Comparison of ENCODE assay signal across 7 cellular contexts in genomic region chr10:119028445-119028899, GRCh38. TPM values are rescaled to one million over a fixed set of nuclear protein-coding genes. Genes with fewer than 3 reads are reported as not detected.
DNase-seq lines count a peak whose midpoint lies in the region; ATAC-seq and TF ChIP-seq lines count a peak whose summit lies in the region.
"Not testable (repeated sequence)": the region's sequence is repeated elsewhere in the genome, so short reads cannot be mapped to it uniquely, and the experiment has no call there.

No MANE protein-coding gene starts in this region.

- not testable (repeated sequence) for H3K27me3 Mint-ChIP-seq in T-helper 17 cell; activated naive CD4-positive, alpha-beta T cell treated with anti-CD3 and anti-CD28 coated beads, Interleukin-2, amount 50 U/mL, for 24 hours; natural killer cell (ENCODE audit: low read depth in 2 of 2)

- not testable (repeated sequence) for H3K27ac ChIP-seq in duodenal mucosa (ENCODE audit: low read depth, low read length); iPS DF 6.9 (ENCODE audit: low read length)

- peak overlapping the region in 1 of 2 donors; percentile 25 for H3K9ac ChIP-seq in duodenal mucosa (ENCODE audit: low read depth in 1 of 2, low read length in 2 of 2)

- H3K36me3 ChIP-seq in duodenal mucosa (ENCODE audit: control insufficient read depth in 1 of 2, insufficient read depth in 2 of 2, low read length in 2 of 2); iPS DF 6.9 (ENCODE audit: control insufficient read depth, insufficient read depth, low read length): not testable (repeated sequence)

- intact Hi-C loops in natural killer cell (cut with micrococcal nuclease), result loop anchor here (2.0 kb wide), 1 partner anchor 460 kb away; no protein-coding TSS in a partner anchor

- peaks cover 21% of the 10 kb centered on the region for H3K4me1 Mint-ChIP-seq in T-helper 17 cell
- H3K4me1 Mint-ChIP-seq in activated naive CD4-positive, alpha-beta T cell treated with anti-CD3 and anti-CD28 coated beads, Interleukin-2, amount 50 U/mL, for 24 hours, result peaks cover 16% of the 10 kb centered on the region
- H3K4me1 Mint-ChIP-seq in natural killer cell, result peaks cover 0 to 18% of the 10 kb centered on the region in 2 donors
- H3K4me1 Mint-ChIP-seq in stimulated activated effector memory CD8-positive, alpha-beta T cell treated with anti-CD3 and anti-CD28 coated beads, Interleukin-12 subunit alpha, Interleukin-12 subunit beta, amount 100 ng/mL, for 72 hours, result peaks cover 11% of the 10 kb centered on the region

- WGBS in iPS DF 6.9 (ENCODE audit: insufficient coverage, insufficient read length), result no CpG with 5 or more reads among the region's 10 CpGs

- H3K27me3 ChIP-seq in duodenal mucosa (ENCODE audit: control insufficient read depth in 1 of 2, insufficient read depth in 2 of 2, low read length in 2 of 2); iPS DF 6.9 (ENCODE audit: control insufficient read depth, insufficient read depth, low read length): not testable (repeated sequence)

- H3K9me3 Mint-ChIP-seq in activated naive CD4-positive, alpha-beta T cell treated with anti-CD3 and anti-CD28 coated beads, Interleukin-2, amount 50 U/mL, for 24 hours; natural killer cell; stimulated activated effector memory CD8-positive, alpha-beta T cell treated with anti-CD3 and anti-CD28 coated beads, Interleukin-12 subunit alpha, Interleukin-12 subunit beta, amount 100 ng/mL, for 72 hours: not testable (repeated sequence)

- TF ChIP-seq CTCF in GM20000 (IDR thresholded peaks at IDR 0.05; ENCODE audit: extremely low read depth, missing control alignments); natural killer cell (IDR thresholded peaks at IDR 0.05): not testable (repeated sequence)

- H3K9me3 ChIP-seq in T-helper 17 cell (ENCODE audit: control insufficient read depth, low read length, poor library complexity, severe bottlenecking); duodenal mucosa (ENCODE audit: control insufficient read depth in 1 of 2, low read length in 2 of 2); iPS DF 6.9 (ENCODE audit: control insufficient read depth, insufficient read depth, low read length): not testable (repeated sequence)

- not testable (repeated sequence) for H3K27ac Mint-ChIP-seq in T-helper 17 cell
- H3K27ac Mint-ChIP-seq in activated naive CD4-positive, alpha-beta T cell treated with anti-CD3 and anti-CD28 coated beads, Interleukin-2, amount 50 U/mL, for 24 hours, result peak overlapping the region; percentile 76
- peak overlapping the region in 1 of 2 donors; percentile 67 for H3K27ac Mint-ChIP-seq in natural killer cell
- H3K27ac Mint-ChIP-seq in stimulated activated effector memory CD8-positive, alpha-beta T cell treated with anti-CD3 and anti-CD28 coated beads, Interleukin-12 subunit alpha, Interleukin-12 subunit beta, amount 100 ng/mL, for 72 hours, result peak overlapping the region; percentile 87

- not testable (repeated sequence) for H3K4me1 ChIP-seq in duodenal mucosa (ENCODE audit: control insufficient read depth in 1 of 2, insufficient read depth in 2 of 2, low read length in 2 of 2); iPS DF 6.9 (ENCODE audit: control insufficient read depth, insufficient read depth, low read length)

- DNase-seq in GM20000 (ENCODE audit: low spot score), result peak; percentile 11
- DNase-seq in T-helper 17 cell; iPS DF 6.9 (ENCODE audit: low read depth, low spot score); natural killer cell; stimulated activated effector memory CD8-positive, alpha-beta T cell treated with anti-CD3 and anti-CD28 coated beads, Interleukin-12 subunit alpha, Interleukin-12 subunit beta, amount 100 ng/mL, for 72 hours (ENCODE audit: low spot score in 2 of 2): not testable (repeated sequence)

- H3K36me3 Mint-ChIP-seq in T-helper 17 cell (ENCODE audit: low read depth); activated naive CD4-positive, alpha-beta T cell treated with anti-CD3 and anti-CD28 coated beads, Interleukin-2, amount 50 U/mL, for 24 hours; natural killer cell: not testable (repeated sequence)
- peaks cover 31% of the 10 kb centered on the region for H3K36me3 Mint-ChIP-seq in stimulated activated effector memory CD8-positive, alpha-beta T cell treated with anti-CD3 and anti-CD28 coated beads, Interleukin-12 subunit alpha, Interleukin-12 subunit beta, amount 100 ng/mL, for 72 hours

- not testable (repeated sequence) for ATAC-seq in T-helper 17 cell; natural killer cell; stimulated activated effector memory CD8-positive, alpha-beta T cell treated with anti-CD3 and anti-CD28 coated beads, Interleukin-12 subunit alpha, Interleukin-12 subunit beta, amount 100 ng/mL, for 72 hours

- H3K4me3 Mint-ChIP-seq in T-helper 17 cell, result peak overlapping the region; percentile 88
- peak overlapping the region; percentile 78 for H3K4me3 Mint-ChIP-seq in activated naive CD4-positive, alpha-beta T cell treated with anti-CD3 and anti-CD28 coated beads, Interleukin-2, amount 50 U/mL, for 24 hours
- H3K4me3 Mint-ChIP-seq in natural killer cell, result peak overlapping the region; percentile 90
- H3K4me3 Mint-ChIP-seq in stimulated activated effector memory CD8-positive, alpha-beta T cell treated with anti-CD3 and anti-CD28 coated beads, Interleukin-12 subunit alpha, Interleukin-12 subunit beta, amount 100 ng/mL, for 72 hours, result peak overlapping the region; percentile 64

- peak overlapping the region; percentile 65 to 68 for H3K4me3 ChIP-seq in duodenal mucosa (ENCODE audit: low read depth in 1 of 2, low read length in 2 of 2)
- H3K4me3 ChIP-seq in iPS DF 6.9 (ENCODE audit: low read length), result peak overlapping the region; percentile 15; the same call in 1 of the 2 replicates

RNA-seq across cellular contexts. Expression of gene NANOS1, which starts 1.0 kb away (rescaled TPM):
- under 1 TPM; 0.15 to 0.34 TPM for total RNA-seq in T-helper 17 cell
- under 1 TPM in 1 of 3 donors, not detected in 2; 0.09 TPM for total RNA-seq in natural killer cell

RNA-seq across cellular contexts. Expression of gene EIF3A, which starts 52.1 kb away (rescaled TPM):
- total RNA-seq in T-helper 17 cell (100 to 1,000 TPM; 149 to 169 TPM), natural killer cell (100 to 1,000 TPM; 102 to 115 (median 110) TPM)
